ENCODE assay signal across 29 cellular contexts in genomic region chr10:1128649-1129048, GRCh38.
"Had no signal": no experiment of that assay in that cellular context is flagged by ENCODE, and none has a peak within 500 bp of the region (broad histone marks: within the 10 kb centered on the region; RNA-seq: fewer than 3 reads in every experiment).

No MANE protein-coding gene starts in this region.

- H3K27ac ChIP-seq: ascending aorta, breast epithelium, cardiac muscle cell, coronary artery, dorsolateral prefrontal cortex had no signal

- H3K9me3 Mint-ChIP-seq: activated CD4-positive, alpha-beta T cell treated with anti-CD3 and anti-CD28 coated beads, Interleukin-2, amount 10 ng/mL, durations not matched to agents 7 days and 5 days; activated naive CD4-positive, alpha-beta T cell treated with anti-CD3 and anti-CD28 coated beads, Interleukin-2, amount 10 ng/mL, durations not matched to agents 7 days and 5 days; activated naive CD8-positive, alpha-beta T cell treated with anti-CD3 and anti-CD28 coated beads, Interleukin-2, amount 10 ng/mL, durations not matched to agents 7 days and 5 days; activated T-cell treated with anti-CD3 and anti-CD28 coated beads, Interleukin-2, amount 50 U/mL, for 24 hours; activated T-cell treated with anti-CD3 and anti-CD28 coated beads, Interleukin-2, amount 50 U/mL, for 72 hours; brain; dendritic cell treated with granulocyte-macrophage colony-stimulating factor and Interleukin-4, amounts not matched to agents 40 ng/mL and 50 ng/mL, for 4 days; endodermal cell had no signal

- FAIRE-seq: frontal cortex had no signal

- H3K27ac Mint-ChIP-seq: activated CD4-positive, alpha-beta T cell treated with anti-CD3 and anti-CD28 coated beads, Interleukin-2, amount 10 ng/mL, durations not matched to agents 7 days and 5 days; activated naive CD4-positive, alpha-beta T cell treated with anti-CD3 and anti-CD28 coated beads, Interleukin-2, amount 10 ng/mL, durations not matched to agents 7 days and 5 days; activated naive CD4-positive, alpha-beta T cell treated with anti-CD3 and anti-CD28 coated beads, Interleukin-2, amount 50 U/mL, for 72 hours; activated naive CD8-positive, alpha-beta T cell treated with anti-CD3 and anti-CD28 coated beads, Interleukin-2, amount 10 ng/mL, durations not matched to agents 7 days and 5 days; activated T-cell treated with anti-CD3 and anti-CD28 coated beads, Interleukin-2, amount 50 U/mL, for 24 hours; brain; dendritic cell treated with granulocyte-macrophage colony-stimulating factor and Interleukin-4, amounts not matched to agents 40 ng/mL and 50 ng/mL, for 4 days; endodermal cell had no signal

- H3K27me3 ChIP-seq: ascending aorta, breast epithelium, cardiac muscle cell, dorsolateral prefrontal cortex had no signal

- H3K9me3 ChIP-seq: ascending aorta, breast epithelium had no signal

- H3K4me1 Mint-ChIP-seq: endodermal cell had no signal

- H3K4me1 ChIP-seq: ascending aorta, breast epithelium had no signal

- DNase-seq: activated CD4-positive, alpha-beta T cell treated with anti-CD3 and anti-CD28 coated beads for 1 hour; activated CD4-positive, alpha-beta T cell treated with anti-CD3 and anti-CD28 coated beads for 4 hours; activated CD4-positive, alpha-beta T cell treated with anti-CD3 and anti-CD28 coated beads, Interleukin-2, amount 10 ng/mL, durations not matched to agents 7 days and 5 days; activated CD4-positive, alpha-beta T cell treated with anti-CD3 and anti-CD28 coated beads, Interleukin-2, amount 50 U/mL, for 4 hours; activated CD8-positive, alpha-beta memory T cell treated with anti-CD3 and anti-CD28 coated beads, Interleukin-2, amount 50 U/mL, for 48 hours; activated gamma-delta T cell; activated naive CD4-positive, alpha-beta T cell; activated naive CD4-positive, alpha-beta T cell treated with anti-CD3 and anti-CD28 coated beads, Interleukin-2, amount 10 ng/mL, durations not matched to agents 7 days and 5 days; activated naive CD8-positive, alpha-beta T cell treated with anti-CD3 and anti-CD28 coated beads, Interleukin-2, amount 10 ng/mL, durations not matched to agents 7 days and 5 days; activated T-cell treated with anti-CD3 and anti-CD28 coated beads for 4 hours; activated T-cell treated with anti-CD3 and anti-CD28 coated beads, Interleukin-2, amount 50 U/mL, for 24 hours; activated T-cell treated with anti-CD3 and anti-CD28 coated beads, Interleukin-2, amount 50 U/mL, for 72 hours; central memory CD4-positive, alpha-beta T cell; cerebellar nuclear complex; effector memory CD4-positive, alpha-beta T cell; endodermal cell; foreskin fibroblast; hippocampal formation; T-helper 2 cell had no signal

- H3K4me3 Mint-ChIP-seq: activated CD4-positive, alpha-beta T cell treated with anti-CD3 and anti-CD28 coated beads, Interleukin-2, amount 10 ng/mL, durations not matched to agents 7 days and 5 days; activated naive CD4-positive, alpha-beta T cell treated with anti-CD3 and anti-CD28 coated beads, Interleukin-2, amount 10 ng/mL, durations not matched to agents 7 days and 5 days; activated naive CD8-positive, alpha-beta T cell treated with anti-CD3 and anti-CD28 coated beads, Interleukin-2, amount 10 ng/mL, durations not matched to agents 7 days and 5 days; activated T-cell treated with anti-CD3 and anti-CD28 coated beads, Interleukin-2, amount 50 U/mL, for 24 hours; activated T-cell treated with anti-CD3 and anti-CD28 coated beads, Interleukin-2, amount 50 U/mL, for 72 hours; brain; dendritic cell treated with granulocyte-macrophage colony-stimulating factor and Interleukin-4, amounts not matched to agents 40 ng/mL and 50 ng/mL, for 4 days; endodermal cell had no signal

- ATAC-seq: activated naive CD4-positive, alpha-beta T cell treated with anti-CD3 and anti-CD28 coated beads, Interleukin-2, amount 50 U/mL, for 72 hours; activated T-cell treated with anti-CD3 and anti-CD28 coated beads, Interleukin-2, amount 50 U/mL, for 72 hours; esophagus mucosa had no signal

- H3K4me3 ChIP-seq: ascending aorta, breast epithelium, cardiac muscle cell, coronary artery, dorsolateral prefrontal cortex had no signal

- H3K27me3 Mint-ChIP-seq: activated CD4-positive, alpha-beta T cell treated with anti-CD3 and anti-CD28 coated beads, Interleukin-2, amount 10 ng/mL, durations not matched to agents 7 days and 5 days; activated naive CD8-positive, alpha-beta T cell treated with anti-CD3 and anti-CD28 coated beads, Interleukin-2, amount 10 ng/mL, durations not matched to agents 7 days and 5 days; activated T-cell treated with anti-CD3 and anti-CD28 coated beads, Interleukin-2, amount 50 U/mL, for 24 hours; brain; dendritic cell treated with granulocyte-macrophage colony-stimulating factor and Interleukin-4, amounts not matched to agents 40 ng/mL and 50 ng/mL, for 4 days had no signal
